Comparison of ENCODE assay signal across 14 cellular contexts in the genomic region with DNA sequence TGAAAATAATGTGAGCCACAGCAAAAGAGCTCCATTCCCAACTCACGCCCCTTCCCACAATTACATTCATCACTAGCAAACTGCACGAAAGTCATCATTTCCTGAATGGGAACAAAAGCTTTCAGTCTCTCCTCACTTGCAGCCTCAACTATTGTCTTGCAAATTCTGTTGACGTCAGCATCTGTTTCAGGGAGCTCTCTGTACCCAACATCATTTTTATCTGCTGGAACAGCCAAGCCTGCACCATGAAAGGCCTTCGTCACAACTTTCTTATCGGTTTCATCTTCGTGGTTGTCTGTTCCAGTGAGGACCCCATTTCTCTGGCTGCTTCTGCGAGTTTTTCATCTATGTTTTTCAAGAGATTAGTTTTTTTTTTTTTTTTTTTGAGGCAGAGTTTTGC. TPM values are rescaled to one million over a fixed set of nuclear protein-coding genes. Genes with fewer than 3 reads are reported as not detected.
DNase-seq lines count a peak whose midpoint lies in the region; ATAC-seq, FAIRE-seq and TF ChIP-seq lines count a peak whose summit lies in the region.
"Had no signal": no experiment of that assay in that cellular context is flagged by ENCODE, and none has a peak within 500 bp of the region (broad histone marks: within the 10 kb centered on the region; RNA-seq: fewer than 3 reads in every experiment).

No MANE protein-coding gene starts in this region.

- H3K27ac Mint-ChIP-seq in GM23338 = peak overlapping the region; percentile 88
- H3K27ac Mint-ChIP-seq: stimulated activated effector memory CD8-positive, alpha-beta T cell treated with anti-CD3 and anti-CD28 coated beads, Interleukin-12 subunit alpha, Interleukin-12 subunit beta, amount 100 ng/mL, for 72 hours had no signal

- peak; percentile 87 for FAIRE-seq in A549 (lab: Jason Lieb, UNC)

- TF ChIP-seq CTCF in A549 (IDR thresholded peaks at IDR 0.05) (no peak), GM23338 (conservative IDR thresholded peaks at IDR 0.05; ENCODE audit: low read depth in 2 of 2) (no peak), VCaP (conservative IDR thresholded peaks at IDR 0.05) (no peak), fibroblast of pulmonary artery (IDR thresholded peaks at IDR 0.05; ENCODE audit: low read length, missing control alignments) (no peak)

- DNase-seq in A549 (ENCODE audit: low read depth in 1 of 2, low spot score in 1 of 2) = no peak
- DNase-seq in GM23338 (ENCODE audit: low spot score) = peak; percentile 89
- DNase-seq in fibroblast of pulmonary artery (ENCODE audit: low read depth) = peak; percentile 74
- DNase-seq in LoVo (ENCODE audit: low spot score) = no peak
- no peak for DNase-seq in stimulated activated CD4-positive, alpha-beta T cell treated with anti-CD3 and anti-CD28 coated beads, Interleukin-2, amount 100 ng/mL, for 48 hours
- no peak for DNase-seq in RPMI8226
- DNase-seq: activated CD4-positive, CD25-positive, alpha-beta regulatory T cell; activated T-cell treated with anti-CD3 and anti-CD28 coated beads, Interleukin-2, amount 50 U/mL, for 4 hours; psoas muscle; stimulated activated CD4-positive, alpha-beta T cell treated with anti-CD3 and anti-CD28 coated beads, Interleukin-2, amount 100 ng/mL, for 24 hours had no signal

- POLR2A ChIA-PET in A549 (lab: Yijun Ruan, JAX) = no interaction called here

- H3K4me1 Mint-ChIP-seq in GM23338 = peaks cover 61% of the 10 kb centered on the region

- WGBS in A549 (ENCODE audit: missing lambda C conversion rate) = 75% methylated on average over 7 of the region's 7 CpGs

- CTCF ChIA-PET in A549 (lab: Yijun Ruan, JAX) = no interaction called here

- peak overlapping the region; percentile 22; the same call in 2 of the 3 replicates for H3K4me3 Mint-ChIP-seq in GM23338
- H3K4me3 Mint-ChIP-seq: activated T-cell treated with anti-CD3 and anti-CD28 coated beads, Interleukin-2, amount 50 U/mL, for 4 hours; mesothelial cell of epicardium; stimulated activated effector memory CD8-positive, alpha-beta T cell treated with anti-CD3 and anti-CD28 coated beads, Interleukin-12 subunit alpha, Interleukin-12 subunit beta, amount 100 ng/mL, for 72 hours had no signal

- H3K9me3 ChIP-seq in A549 = no peaks in the 10 kb centered on the region
- H3K9me3 ChIP-seq: psoas muscle had no signal

- H3K4me2 ChIP-seq in A549 (no peak overlapping the region), GM23338 (no peak overlapping the region)

- no peak overlapping the region for H3K4me3 ChIP-seq in A549
- H3K4me3 ChIP-seq in GM23338 = no peak overlapping the region
- H3K4me3 ChIP-seq in fibroblast of pulmonary artery (replicated peaks; ENCODE audit: low read depth, low read length) = no peak overlapping the region
- H3K4me3 ChIP-seq: psoas muscle had no signal

- no peak overlapping the region for H2AFZ ChIP-seq in GM23338

- no peak for ATAC-seq in A549
- peak; percentile 7 for ATAC-seq in GM23338
- ATAC-seq in GM18502 (IDR thresholded peaks at IDR 0.05; ENCODE audit: poor library complexity, unreplicated experiment) = no peak
- ATAC-seq: psoas muscle; stimulated activated effector memory CD8-positive, alpha-beta T cell treated with anti-CD3 and anti-CD28 coated beads, Interleukin-12 subunit alpha, Interleukin-12 subunit beta, amount 100 ng/mL, for 72 hours had no signal

- H3K36me3 Mint-ChIP-seq in GM23338 (ENCODE audit: low read depth) = peaks cover 13% of the 10 kb centered on the region
- H3K36me3 Mint-ChIP-seq: mesothelial cell of epicardium; stimulated activated effector memory CD8-positive, alpha-beta T cell treated with anti-CD3 and anti-CD28 coated beads, Interleukin-12 subunit alpha, Interleukin-12 subunit beta, amount 100 ng/mL, for 72 hours had no signal

- H3K27ac ChIP-seq in A549 (no peak overlapping the region), GM23338 (ENCODE audit: low read depth) (peak overlapping the region; percentile 94), VCaP (peak overlapping the region; percentile 69)
- H3K27ac ChIP-seq: psoas muscle had no signal

- H3K27me3 Mint-ChIP-seq in GM23338 (ENCODE audit: insufficient read depth, low read depth, poor library complexity) = peaks cover 23% of the 10 kb centered on the region

- H3F3A ChIP-seq in GM23338 (replicated peaks; ENCODE audit: low read depth) = peaks cover 28% of the 10 kb centered on the region

- H3K9me3 Mint-ChIP-seq in GM23338 = peaks cover 17% of the 10 kb centered on the region
- H3K9me3 Mint-ChIP-seq: activated T-cell treated with anti-CD3 and anti-CD28 coated beads, Interleukin-2, amount 50 U/mL, for 4 hours; mesothelial cell of epicardium; stimulated activated effector memory CD8-positive, alpha-beta T cell treated with anti-CD3 and anti-CD28 coated beads, Interleukin-12 subunit alpha, Interleukin-12 subunit beta, amount 100 ng/mL, for 72 hours had no signal

- TF ChIP-seq RAD21 in A549 (conservative IDR thresholded peaks at IDR 0.05 in 1 of 2, IDR thresholded peaks at IDR 0.05 in 1 of 2) = no peak

- H3K4me1 ChIP-seq in A549 (peaks cover under 1% of the 10 kb centered on the region; the same call in 2 of the 3 replicates), GM23338 (ENCODE audit: insufficient read depth) (peaks cover 58% of the 10 kb centered on the region)

- no peak for TF ChIP-seq POLR2A in A549 (IDR thresholded peaks at IDR 0.05; ENCODE audit: low read length)

- H3K79me2 ChIP-seq in GM23338 (replicated peaks; ENCODE audit: insufficient read depth) = no peaks in the 10 kb centered on the region

- H3K27me3 ChIP-seq in GM23338 (ENCODE audit: insufficient read depth) = no peaks in the 10 kb centered on the region

- 0 out of 2 replicates have a peak, but pooled peaks cover 3% of the 10 kb centered on the region for H3K9me2 ChIP-seq in GM23338 (ENCODE audit: insufficient read depth)

- no peaks in the 10 kb centered on the region for H4K20me1 ChIP-seq in GM23338 (replicated peaks; ENCODE audit: insufficient read depth)

- TF ChIP-seq EP300 in A549 (IDR thresholded peaks at IDR 0.05) = no peak

- H3K36me3 ChIP-seq in GM23338 (ENCODE audit: insufficient read depth) = no peaks in the 10 kb centered on the region

TF ChIP-seq in A549, 52 proteins besides CTCF, POLR2A, EP300 and RAD21:
- no peak for TF ChIP-seq SMC3 (IDR thresholded peaks at IDR 0.05)
- TF ChIP-seq MAFK (IDR thresholded peaks at IDR 0.05; ENCODE audit: partially characterized antibody) = peak; percentile 68
- TF ChIP-seq, protein P1, sequence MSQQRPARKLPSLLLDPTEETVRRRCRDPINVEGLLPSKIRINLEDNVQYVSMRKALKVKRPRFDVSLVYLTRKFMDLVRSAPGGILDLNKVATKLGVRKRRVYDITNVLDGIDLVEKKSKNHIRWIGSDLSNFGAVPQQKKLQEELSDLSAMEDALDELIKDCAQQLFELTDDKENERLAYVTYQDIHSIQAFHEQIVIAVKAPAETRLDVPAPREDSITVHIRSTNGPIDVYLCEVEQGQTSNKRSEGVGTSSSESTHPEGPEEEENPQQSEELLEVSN (IDR thresholded peaks at IDR 0.05; ENCODE audit: borderline replicate concordance, low read depth) = no peak
- TF ChIP-seq HEYL (CRISPR knock-in tag; IDR thresholded peaks at IDR 0.05) = no peak
- TF ChIP-seq NFE2L2 (conservative IDR thresholded peaks at IDR 0.05; ENCODE audit: low read length) = no peak
- TF ChIP-seq HOXB5 (CRISPR knock-in tag; IDR thresholded peaks at IDR 0.05) = no peak
- no peak for TF ChIP-seq ESRRA (IDR thresholded peaks at IDR 0.05; ENCODE audit: borderline replicate concordance, low read length)

TF ChIP-seq in GM23338, 12 proteins besides CTCF, POLR2A, EP300 and RAD21 (continues in another document):
- TF ChIP-seq POLR2AphosphoS5 (IDR thresholded peaks at IDR 0.05; ENCODE audit: low read depth) (no peak), CREB1 (CRISPR knock-in tag; IDR thresholded peaks at IDR 0.05; ENCODE audit: low read depth) (peak; percentile 90), ZNF114 (CRISPR knock-in tag; IDR thresholded peaks at IDR 0.05) (no peak)
- TF ChIP-seq, protein P2, sequence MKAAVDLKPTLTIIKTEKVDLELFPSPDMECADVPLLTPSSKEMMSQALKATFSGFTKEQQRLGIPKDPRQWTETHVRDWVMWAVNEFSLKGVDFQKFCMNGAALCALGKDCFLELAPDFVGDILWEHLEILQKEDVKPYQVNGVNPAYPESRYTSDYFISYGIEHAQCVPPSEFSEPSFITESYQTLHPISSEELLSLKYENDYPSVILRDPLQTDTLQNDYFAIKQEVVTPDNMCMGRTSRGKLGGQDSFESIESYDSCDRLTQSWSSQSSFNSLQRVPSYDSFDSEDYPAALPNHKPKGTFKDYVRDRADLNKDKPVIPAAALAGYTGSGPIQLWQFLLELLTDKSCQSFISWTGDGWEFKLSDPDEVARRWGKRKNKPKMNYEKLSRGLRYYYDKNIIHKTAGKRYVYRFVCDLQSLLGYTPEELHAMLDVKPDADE (IDR thresholded peaks at IDR 0.05) = no peak

RNA-seq across cellular contexts. Expression of a gene that starts 14.3 kb away (rescaled TPM):
- 50.1 and 57.1 TPM in 2 replicates for polyA plus RNA-seq in A549 (2011; rRNA removed)
- 29.7 and 38.7 TPM in 2 replicates for polyA plus RNA-seq in A549 (2012; cell fraction: cytosol; rRNA removed)
- 24.2 and 30.1 TPM in 2 replicates for polyA plus RNA-seq in A549 (2012; cell fraction: nucleus; rRNA removed)
- polyA plus RNA-seq in A549 (2017; fragmentation: RNase III; extraction: RNeasy Plus Mini Kit Qiagen cat#74134 plus additional on column Dnase treatment) = 31.1 to 35.0 TPM (median 33.3 TPM) in 3 replicates
- polyA minus RNA-seq in A549 (2011; rRNA and poly(A)+ RNA removed) = 18.4 and 22.8 TPM in 2 replicates
- 65.1 and 97.3 TPM in 2 replicates for total RNA-seq in GM23338 (2014; rRNA removed; shearing (Covaris generic))
- polyA plus RNA-seq in GM23338 (2016; fragmentation: Nextera tagmentation; extraction: Ambion mirVana) = 55.1 and 60.1 TPM in 2 replicates

Comparison
In these comparisons a context has a peak if more than half of its experiments do, and no peak if none do; other contexts are left out.
1. DNase-seq: peak in GM23338 (single experiment) and fibroblast of pulmonary artery (single experiment); none in A549 (0 of 2), LoVo (single experiment), stimulated activated CD4-positive, alpha-beta T cell treated with anti-CD3 and anti-CD28 coated beads, Interleukin-2, amount 100 ng/mL, for 48 hours (0 of 2) and RPMI8226 (single experiment).
2. H3K27ac ChIP-seq: peak in GM23338 (single experiment) and VCaP (single experiment); none in A549 (0 of 2).